ENCODE assay signal across 18 cellular contexts in genomic region chr1:230633469-230633868, GRCh38. TPM values are rescaled to one million over a fixed set of nuclear protein-coding genes. Genes with fewer than 3 reads are reported as not detected.
A peak's percentile ranks its signal among the peaks of the same experiment; 100 is the strongest.
DNase-seq lines count a peak whose midpoint lies in the region; ATAC-seq and TF ChIP-seq lines count a peak whose summit lies in the region.
"Had no signal": no experiment of that assay in that cellular context is flagged by ENCODE, and none has a peak within 500 bp of the region (broad histone marks: within the 10 kb centered on the region; RNA-seq: fewer than 3 reads in every experiment).

No MANE protein-coding gene starts in this region.

- no peak overlapping the region for H3K4me2 ChIP-seq in parathyroid adenoma (ENCODE audit: low read length)

- no peaks in the 10 kb centered on the region for H3K36me3 ChIP-seq in parathyroid adenoma (ENCODE audit: control insufficient read depth, insufficient read depth, low read length)
- no peaks in the 10 kb centered on the region for H3K36me3 ChIP-seq in effector memory CD4-positive, alpha-beta T cell (ENCODE audit: control insufficient read depth, insufficient read depth, low read length)
- H3K36me3 ChIP-seq: BLaER1 treated with 17β-estradiol and CSF1 and Interleukin-3, amounts not matched to agents 10 nM and 100 nM had no signal

- H2AFZ ChIP-seq in parathyroid adenoma, result no peak overlapping the region

- H3K4me1 ChIP-seq in parathyroid adenoma, result peaks cover 15% of the 10 kb centered on the region
- no peaks in the 10 kb centered on the region for H3K4me1 ChIP-seq in effector memory CD4-positive, alpha-beta T cell (ENCODE audit: control insufficient read depth, insufficient read depth, low read length, poor library complexity, severe bottlenecking)

- H3K27me3 Mint-ChIP-seq in WTC11 (ENCODE audit: low read depth), result peaks cover 5% of the 10 kb centered on the region

- peak; percentile 76 for DNase-seq in NCI-H2171 treated with DMSO at 0.1 percent for 48 hours (lab: John Stamatoyannopoulos, UW)
- no peak for DNase-seq in NCI-H2171 (lab: John Stamatoyannopoulos, UW)
- DNase-seq in NCI-H2227 (lab: John Stamatoyannopoulos, UW; ENCODE audit: unreplicated experiment), result peak; percentile 86
- DNase-seq in WTC11 (ENCODE audit: low spot score), result no peak
- DNase-seq in germinal center (ENCODE audit: low spot score), result no peak
- DNase-seq in effector memory CD4-positive, alpha-beta T cell, result no peak
- DNase-seq: COR-L47; DMS53; Karpas-422; NCI-H1436; NCI-H2081 treated with DMSO at 0.1 percent for 48 hours; NK-92 treated with Interleukin-12 subunit alpha and Interleukin-12 subunit beta, amount 100 ng/mL, for 24 hours; OCI-M1; T-cell had no signal

- H3K27me3 ChIP-seq in parathyroid adenoma (ENCODE audit: control insufficient read depth, insufficient read depth, low read length), result no peaks in the 10 kb centered on the region
- H3K27me3 ChIP-seq in effector memory CD4-positive, alpha-beta T cell (replicated peaks; ENCODE audit: control insufficient read depth, insufficient read depth, low read length, poor library complexity, severe bottlenecking), result peaks cover 4% of the 10 kb centered on the region
- H3K27me3 ChIP-seq: BLaER1 treated with 17β-estradiol and CSF1 and Interleukin-3, amounts not matched to agents 10 nM and 100 nM had no signal

- no peaks in the 10 kb centered on the region for H3K9me3 Mint-ChIP-seq in WTC11
- H3K9me3 Mint-ChIP-seq: T-cell had no signal

- no peaks in the 10 kb centered on the region for H3K36me3 Mint-ChIP-seq in WTC11
- H3K36me3 Mint-ChIP-seq: T-cell had no signal

- H3K4me3 Mint-ChIP-seq in WTC11, result no peak overlapping the region
- H3K4me3 Mint-ChIP-seq: T-cell had no signal

- H3K27ac ChIP-seq in parathyroid adenoma, result peak overlapping the region; percentile 63
- H3K27ac ChIP-seq in effector memory CD4-positive, alpha-beta T cell (ENCODE audit: insufficient read depth, low read length, poor library complexity, severe bottlenecking), result no peak overlapping the region
- H3K27ac ChIP-seq: BLaER1 treated with 17β-estradiol and CSF1 and Interleukin-3, amounts not matched to agents 10 nM and 100 nM; SK-N-MC had no signal

- CTCF ChIA-PET in WTC11 (lab: Charles Lee), result interaction anchor here (2.0 kb wide), 1 partner anchor 9 kb away, joined by 5 read pairs; the partner anchor contains the start of gene COG2

- POLR2A ChIA-PET in WTC11 (lab: Charles Lee), result no interaction called here

- ATAC-seq in WTC11, result no peak
- no peak for ATAC-seq in GM21786 (IDR thresholded peaks at IDR 0.05; ENCODE audit: unreplicated experiment)
- ATAC-seq: T-cell had no signal

- no peak overlapping the region for H3K4me3 ChIP-seq in parathyroid adenoma (ENCODE audit: low read depth, low read length)
- no peak overlapping the region for H3K4me3 ChIP-seq in effector memory CD4-positive, alpha-beta T cell (ENCODE audit: insufficient read depth, low read depth, low read length, poor library complexity, severe bottlenecking)
- H3K4me3 ChIP-seq: BLaER1 treated with 17β-estradiol and CSF1 and Interleukin-3, amounts not matched to agents 10 nM and 100 nM; SK-N-MC had no signal

- TF ChIP-seq CTCF in WTC11 (IDR thresholded peaks at IDR 0.05) (no peak), parathyroid adenoma (IDR thresholded peaks at IDR 0.05) (no peak)

- no peaks in the 10 kb centered on the region for H3K79me2 ChIP-seq in parathyroid adenoma

- H3K9ac ChIP-seq in parathyroid adenoma, result no peak overlapping the region
- H3K9ac ChIP-seq: BLaER1 treated with 17β-estradiol and CSF1 and Interleukin-3, amounts not matched to agents 10 nM and 100 nM had no signal

- no peaks in the 10 kb centered on the region for H3K9me3 ChIP-seq in parathyroid adenoma (ENCODE audit: control insufficient read depth, low read length)
- no peaks in the 10 kb centered on the region for H3K9me3 ChIP-seq in effector memory CD4-positive, alpha-beta T cell (ENCODE audit: control insufficient read depth, low read length)
- H3K9me3 ChIP-seq: BLaER1 treated with 17β-estradiol and CSF1 and Interleukin-3, amounts not matched to agents 10 nM and 100 nM had no signal

- H3K4me1 Mint-ChIP-seq in WTC11, result peaks cover 4% of the 10 kb centered on the region
- H3K4me1 Mint-ChIP-seq: T-cell had no signal

- H3K27ac Mint-ChIP-seq in WTC11, result no peak overlapping the region
- H3K27ac Mint-ChIP-seq: T-cell had no signal

TF ChIP-seq in WTC11, 78 proteins besides CTCF, POLR2A, EP300 and RAD21:
- TF ChIP-seq ATF1 (CRISPR knock-in tag; IDR thresholded peaks at IDR 0.05), result no peak
- TF ChIP-seq TCF7 (CRISPR knock-in tag; IDR thresholded peaks at IDR 0.05; ENCODE audit: low read depth), result no peak
- no peak for TF ChIP-seq TP53 (CRISPR knock-in tag; IDR thresholded peaks at IDR 0.05)
- peak; percentile 62; the same call in 1 of the 2 replicates for TF ChIP-seq ESRRA (CRISPR knock-in tag; IDR thresholded peaks at IDR 0.05; ENCODE audit: borderline replicate concordance)
TF ChIP-seq in WTC11: peak in this region for 1.

RNA-seq across cellular contexts. Expression of gene COG2, which starts 8.8 kb away (rescaled TPM):
- 30.9 to 32.0 TPM (median 31.1 TPM) in 3 replicates for total RNA-seq in WTC11 (2021)

Comparison
In these comparisons a context has a peak if more than half of its experiments do, and no peak if none do; other contexts are left out.
1. DNase-seq: peak in NCI-H2171 treated with DMSO at 0.1 percent for 48 hours (single experiment) and NCI-H2227 (single experiment); none in NCI-H2171 (single experiment), WTC11 (single experiment), germinal center (single experiment) and effector memory CD4-positive, alpha-beta T cell (0 of 3).